In genomic region chr7:148806187-148806586, GRCh38 we compare ENCODE assay signal across 16 cellular contexts.
"Had no signal": no experiment of that assay in that cellular context is flagged by ENCODE, and none has a peak within 500 bp of the region (broad histone marks: within the 10 kb centered on the region; RNA-seq: fewer than 3 reads in every experiment).

No MANE protein-coding gene starts in this region.

- H3K27ac Mint-ChIP-seq: dendritic cell treated with granulocyte-macrophage colony-stimulating factor and Interleukin-4, amounts not matched to agents 40 ng/mL and 50 ng/mL, for 4 days had no signal

- H3K4me1 Mint-ChIP-seq: immature natural killer cell had no signal

- DNase-seq: activated CD4-positive, alpha-beta T cell treated with anti-CD3 and anti-CD28 coated beads for 48 hours; activated effector memory CD4-positive, alpha-beta T cell treated with Interleukin-2 at 50 U/mL for 16 hours; activated T-cell treated with anti-CD3 and anti-CD28 coated beads for 4 hours; effector memory CD4-positive, alpha-beta T cell; foreskin melanocyte; heart left ventricle; immature natural killer cell; ovary; SK-N-SH; T-helper 1 cell; WERI-Rb-1 had no signal

- ATAC-seq: heart left ventricle, sciatic nerve had no signal

- H3K27ac ChIP-seq: ascending aorta, breast epithelium, heart left ventricle, ovary, thoracic aorta, WERI-Rb-1 had no signal

- H3K27me3 Mint-ChIP-seq: dendritic cell treated with granulocyte-macrophage colony-stimulating factor and Interleukin-4, amounts not matched to agents 40 ng/mL and 50 ng/mL, for 4 days had no signal

- H3K4me3 Mint-ChIP-seq: dendritic cell treated with granulocyte-macrophage colony-stimulating factor and Interleukin-4, amounts not matched to agents 40 ng/mL and 50 ng/mL, for 4 days; immature natural killer cell had no signal

- H3K9me3 ChIP-seq: ascending aorta, breast epithelium, heart left ventricle, ovary, SK-N-SH, thoracic aorta had no signal

- H3K9me3 Mint-ChIP-seq: dendritic cell treated with granulocyte-macrophage colony-stimulating factor and Interleukin-4, amounts not matched to agents 40 ng/mL and 50 ng/mL, for 4 days; immature natural killer cell had no signal

- H3K27me3 ChIP-seq: ascending aorta, breast epithelium, heart left ventricle, ovary had no signal
